Comparison of ENCODE assay signal across 1 cellular context in the genomic region with DNA sequence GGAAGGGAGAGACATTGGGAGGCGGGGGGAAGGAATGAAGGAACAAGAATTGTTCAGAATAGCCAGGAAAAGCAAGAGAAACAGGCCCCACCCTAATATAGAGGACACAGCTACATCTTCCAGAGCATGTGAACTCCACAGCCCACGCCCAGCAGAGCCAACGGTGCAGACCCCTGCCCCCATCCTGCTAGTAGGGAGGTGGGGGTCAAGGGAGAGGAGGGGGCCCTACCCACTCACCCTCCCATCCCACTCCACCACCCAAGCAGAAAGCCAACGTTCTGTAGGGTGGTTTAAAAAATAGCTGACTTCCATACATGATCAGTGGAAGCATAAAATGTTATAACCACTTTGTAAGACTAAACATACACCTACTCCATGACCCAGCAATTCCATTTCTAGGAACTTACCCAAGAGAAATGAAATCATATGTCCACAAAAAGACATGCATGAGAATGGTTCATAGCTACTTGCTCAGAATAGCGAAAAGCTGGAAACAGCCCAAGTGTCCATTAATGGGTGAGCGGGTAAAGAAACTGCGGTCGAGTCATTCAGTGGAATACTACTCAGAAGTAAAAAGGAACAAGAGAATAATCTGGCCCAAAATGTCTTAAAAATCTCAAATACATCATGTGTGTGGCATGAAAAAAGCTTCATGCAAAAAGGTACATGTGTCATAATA.
TF ChIP-seq lines count a peak whose summit lies in the region.

No MANE protein-coding gene starts in this region.

TF ChIP-seq in GM23338, 12 proteins besides CTCF, POLR2A, EP300 and RAD21:
- TF ChIP-seq ZNF114 (CRISPR knock-in tag; IDR thresholded peaks at IDR 0.05) (no peak), NANOG (IDR thresholded peaks at IDR 0.05; ENCODE audit: borderline replicate concordance) (no peak), EZH2 (IDR thresholded peaks at IDR 0.05; ENCODE audit: low read depth, unreplicated experiment) (no peak), STAT1 (IDR thresholded peaks at IDR 0.05; ENCODE audit: unreplicated experiment) (no peak), EZH2phosphoT487 (IDR thresholded peaks at IDR 0.05; ENCODE audit: unreplicated experiment) (no peak), ZNF331 (CRISPR knock-in tag; IDR thresholded peaks at IDR 0.05; ENCODE audit: low read depth) (no peak), JUNB (IDR thresholded peaks at IDR 0.05; ENCODE audit: unreplicated experiment) (no peak), POLR2AphosphoS5 (IDR thresholded peaks at IDR 0.05; ENCODE audit: low read depth) (no peak), CREB1 (CRISPR knock-in tag; IDR thresholded peaks at IDR 0.05; ENCODE audit: low read depth) (no peak)
- TF ChIP-seq, protein P1, sequence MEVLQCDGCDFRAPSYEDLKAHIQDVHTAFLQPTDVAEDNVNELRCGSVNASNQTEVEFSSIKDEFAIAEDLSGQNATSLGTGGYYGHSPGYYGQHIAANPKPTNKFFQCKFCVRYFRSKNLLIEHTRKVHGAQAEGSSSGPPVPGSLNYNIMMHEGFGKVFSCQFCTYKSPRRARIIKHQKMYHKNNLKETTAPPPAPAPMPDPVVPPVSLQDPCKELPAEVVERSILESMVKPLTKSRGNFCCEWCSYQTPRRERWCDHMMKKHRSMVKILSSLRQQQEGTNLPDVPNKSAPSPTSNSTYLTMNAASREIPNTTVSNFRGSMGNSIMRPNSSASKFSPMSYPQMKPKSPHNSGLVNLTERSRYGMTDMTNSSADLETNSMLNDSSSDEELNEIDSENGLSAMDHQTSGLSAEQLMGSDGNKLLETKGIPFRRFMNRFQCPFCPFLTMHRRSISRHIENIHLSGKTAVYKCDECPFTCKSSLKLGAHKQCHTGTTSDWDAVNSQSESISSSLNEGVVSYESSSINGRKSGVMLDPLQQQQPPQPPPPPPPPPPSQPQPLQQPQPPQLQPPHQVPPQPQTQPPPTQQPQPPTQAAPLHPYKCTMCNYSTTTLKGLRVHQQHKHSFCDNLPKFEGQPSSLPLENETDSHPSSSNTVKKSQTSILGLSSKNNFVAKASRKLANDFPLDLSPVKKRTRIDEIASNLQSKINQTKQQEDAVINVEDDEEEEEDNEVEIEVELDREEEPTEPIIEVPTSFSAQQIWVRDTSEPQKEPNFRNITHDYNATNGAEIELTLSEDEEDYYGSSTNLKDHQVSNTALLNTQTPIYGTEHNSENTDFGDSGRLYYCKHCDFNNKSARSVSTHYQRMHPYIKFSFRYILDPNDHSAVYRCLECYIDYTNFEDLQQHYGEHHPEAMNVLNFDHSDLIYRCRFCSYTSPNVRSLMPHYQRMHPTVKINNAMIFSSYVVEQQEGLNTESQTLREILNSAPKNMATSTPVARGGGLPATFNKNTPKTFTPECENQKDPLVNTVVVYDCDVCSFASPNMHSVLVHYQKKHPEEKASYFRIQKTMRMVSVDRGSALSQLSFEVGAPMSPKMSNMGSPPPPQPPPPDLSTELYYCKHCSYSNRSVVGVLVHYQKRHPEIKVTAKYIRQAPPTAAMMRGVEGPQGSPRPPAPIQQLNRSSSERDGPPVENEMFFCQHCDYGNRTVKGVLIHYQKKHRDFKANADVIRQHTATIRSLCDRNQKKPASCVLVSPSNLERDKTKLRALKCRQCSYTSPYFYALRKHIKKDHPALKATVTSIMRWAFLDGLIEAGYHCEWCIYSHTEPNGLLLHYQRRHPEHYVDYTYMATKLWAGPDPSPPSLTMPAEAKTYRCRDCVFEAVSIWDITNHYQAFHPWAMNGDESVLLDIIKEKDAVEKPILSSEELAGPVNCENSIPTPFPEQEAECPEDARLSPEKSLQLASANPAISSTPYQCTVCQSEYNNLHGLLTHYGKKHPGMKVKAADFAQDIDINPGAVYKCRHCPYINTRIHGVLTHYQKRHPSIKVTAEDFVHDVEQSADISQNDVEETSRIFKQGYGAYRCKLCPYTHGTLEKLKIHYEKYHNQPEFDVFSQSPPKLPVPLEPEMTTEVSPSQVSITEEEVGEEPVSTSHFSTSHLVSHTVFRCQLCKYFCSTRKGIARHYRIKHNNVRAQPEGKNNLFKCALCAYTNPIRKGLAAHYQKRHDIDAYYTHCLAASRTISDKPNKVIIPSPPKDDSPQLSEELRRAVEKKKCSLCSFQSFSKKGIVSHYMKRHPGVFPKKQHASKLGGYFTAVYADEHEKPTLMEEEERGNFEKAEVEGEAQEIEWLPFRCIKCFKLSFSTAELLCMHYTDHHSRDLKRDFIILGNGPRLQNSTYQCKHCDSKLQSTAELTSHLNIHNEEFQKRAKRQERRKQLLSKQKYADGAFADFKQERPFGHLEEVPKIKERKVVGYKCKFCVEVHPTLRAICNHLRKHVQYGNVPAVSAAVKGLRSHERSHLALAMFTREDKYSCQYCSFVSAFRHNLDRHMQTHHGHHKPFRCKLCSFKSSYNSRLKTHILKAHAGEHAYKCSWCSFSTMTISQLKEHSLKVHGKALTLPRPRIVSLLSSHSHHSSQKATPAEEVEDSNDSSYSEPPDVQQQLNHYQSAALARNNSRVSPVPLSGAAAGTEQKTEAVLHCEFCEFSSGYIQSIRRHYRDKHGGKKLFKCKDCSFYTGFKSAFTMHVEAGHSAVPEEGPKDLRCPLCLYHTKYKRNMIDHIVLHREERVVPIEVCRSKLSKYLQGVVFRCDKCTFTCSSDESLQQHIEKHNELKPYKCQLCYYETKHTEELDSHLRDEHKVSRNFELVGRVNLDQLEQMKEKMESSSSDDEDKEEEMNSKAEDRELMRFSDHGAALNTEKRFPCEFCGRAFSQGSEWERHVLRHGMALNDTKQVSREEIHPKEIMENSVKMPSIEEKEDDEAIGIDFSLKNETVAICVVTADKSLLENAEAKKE (CRISPR knock-in tag; IDR thresholded peaks at IDR 0.05) = no peak
- TF ChIP-seq, protein P2, sequence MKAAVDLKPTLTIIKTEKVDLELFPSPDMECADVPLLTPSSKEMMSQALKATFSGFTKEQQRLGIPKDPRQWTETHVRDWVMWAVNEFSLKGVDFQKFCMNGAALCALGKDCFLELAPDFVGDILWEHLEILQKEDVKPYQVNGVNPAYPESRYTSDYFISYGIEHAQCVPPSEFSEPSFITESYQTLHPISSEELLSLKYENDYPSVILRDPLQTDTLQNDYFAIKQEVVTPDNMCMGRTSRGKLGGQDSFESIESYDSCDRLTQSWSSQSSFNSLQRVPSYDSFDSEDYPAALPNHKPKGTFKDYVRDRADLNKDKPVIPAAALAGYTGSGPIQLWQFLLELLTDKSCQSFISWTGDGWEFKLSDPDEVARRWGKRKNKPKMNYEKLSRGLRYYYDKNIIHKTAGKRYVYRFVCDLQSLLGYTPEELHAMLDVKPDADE (IDR thresholded peaks at IDR 0.05) = no peak
